Comparison of ENCODE assay signal across 16 cellular contexts in the genomic region with DNA sequence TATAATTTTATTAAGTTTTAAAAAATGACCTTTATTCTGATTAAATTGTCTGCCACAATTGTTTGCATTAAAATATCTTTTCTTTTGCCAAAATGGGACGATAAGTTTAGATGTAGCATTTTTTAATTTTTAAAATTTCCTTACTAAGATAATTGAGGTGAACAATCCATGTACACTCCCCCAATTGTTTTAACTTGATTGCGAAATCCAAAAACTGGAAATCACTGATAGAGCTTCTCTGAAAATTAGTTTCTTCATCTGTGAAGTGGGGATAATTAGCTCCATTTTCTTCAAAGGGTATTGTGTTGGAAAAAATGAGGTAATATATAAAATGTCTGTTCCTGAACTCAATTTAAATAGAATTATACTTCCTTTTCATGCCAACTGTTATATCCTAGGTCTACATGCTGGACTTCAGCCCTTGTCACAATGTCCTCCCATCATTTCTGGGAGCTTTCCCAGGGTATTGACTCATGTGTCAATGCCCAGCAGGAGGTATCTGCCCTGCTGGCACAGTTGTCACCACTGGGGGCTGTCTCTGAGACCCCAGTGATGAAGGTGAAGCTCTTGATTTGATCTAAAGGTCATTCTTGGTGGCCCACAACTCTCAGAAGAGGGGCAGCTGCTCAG. TPM values are rescaled to one million over a fixed set of nuclear protein-coding genes. Genes with fewer than 3 reads are reported as not detected.
DNase-seq lines count a peak whose midpoint lies in the region; ATAC-seq, FAIRE-seq and TF ChIP-seq lines count a peak whose summit lies in the region.
"Had no signal": no experiment of that assay in that cellular context is flagged by ENCODE, and none has a peak within 500 bp of the region (broad histone marks: within the 10 kb centered on the region; RNA-seq: fewer than 3 reads in every experiment).

No MANE protein-coding gene starts in this region.

- BruUV-seq in HepG2 (replicated peaks; lab: Mats Ljungman, UMichigan) = no TSS peak

- intact Hi-C loops in HepG2 (cut with micrococcal nuclease; ENCODE audit: unreplicated experiment) = no loop called here

- CTCF ChIA-PET in RWPE1 (lab: Yijun Ruan, JAX) (interaction anchor here (0.6 to 1.0 kb wide), 2 partner anchors 12 to 449 kb away, joined by 3 to 5 read pairs; no protein-coding TSS in a partner anchor), HepG2 (lab: Yijun Ruan, JAX; ENCODE audit: low intra/inter-chr PET ratio, low total read pairs) (no interaction called here)

- TF ChIP-seq POLR2A in HepG2 (IDR thresholded peaks at IDR 0.05; ENCODE audit: insufficient read depth in 1 of 2, low read depth in 2 of 2, low read length in 2 of 2) = no peak

- ATAC-seq in HepG2 (no peak), HG02798 (IDR thresholded peaks at IDR 0.05; ENCODE audit: poor library complexity, unreplicated experiment) (no peak)
- ATAC-seq: GM12878; stimulated activated memory B cell treated with anti-CD40 and anti-IgM and Interleukin-4, amounts not matched to agents 10 μg/mL and 1 μg/mL and 100 μg/mL, for 72 hours; T-cell had no signal

- H3K79me2 ChIP-seq in ACC112 (ENCODE audit: control insufficient read depth, insufficient read depth, low read length, unreplicated experiment) = peaks cover 47% of the 10 kb centered on the region
- no peaks in the 10 kb centered on the region for H3K79me2 ChIP-seq in HepG2 (ENCODE audit: insufficient read depth, low read length)

- H2AFZ ChIP-seq in ACC112 (ENCODE audit: low read length, unreplicated experiment) (no peak overlapping the region), HepG2 (ENCODE audit: low read length) (no peak overlapping the region)

- H3K36me3 ChIP-seq in ACC112 (ENCODE audit: insufficient read depth, low read length) (no peaks in the 10 kb centered on the region), HepG2 (replicated peaks in 1 of 2; ENCODE audit: control insufficient read depth in 1 of 2, insufficient read depth in 2 of 2, low read length in 2 of 2) (no peaks in the 10 kb centered on the region), subcutaneous abdominal adipose tissue (ENCODE audit: control insufficient read depth in 5 of 5, insufficient read depth in 5 of 5, low read length in 5 of 5) (no peaks in the 10 kb centered on the region)
- H3K36me3 ChIP-seq: BLaER1 had no signal

- in situ Hi-C loops in HepG2 (cut with HindIII; ENCODE audit: extremely low pct_ligation_motif_present, low pct_unique_long_range_greater_than_20kb) = no loop called here
- in situ Hi-C loops in ACHN (cut with HindIII; ENCODE audit: low pct_ligation_motif_present, low pct_unique_long_range_greater_than_20kb, low sequenced_read_pairs) = no loop called here

- H3K4me1 ChIP-seq in ACC112 (ENCODE audit: control insufficient read depth, insufficient read depth, low read length, unreplicated experiment) (peaks cover 51% of the 10 kb centered on the region), HepG2 (ENCODE audit: insufficient read depth, low read length) (no peaks in the 10 kb centered on the region), subcutaneous abdominal adipose tissue (ENCODE audit: control insufficient read depth in 5 of 5, insufficient read depth in 5 of 5, low read length in 5 of 5) (peaks cover 4 to 46% (median 38%) of the 10 kb centered on the region in 5 donors)
- H3K4me1 ChIP-seq: BLaER1 had no signal

- POLR2A ChIA-PET in RWPE1 (lab: Yijun Ruan, JAX; ENCODE audit: low non-redundant PET) (no interaction called here), HepG2 (lab: Yijun Ruan, JAX) (no interaction called here)

- no peak overlapping the region for H3K4me2 ChIP-seq in HepG2 (ENCODE audit: low read depth, low read length)
- H3K4me2 ChIP-seq: BLaER1 had no signal

- H3K27ac ChIP-seq in ACC112 (ENCODE audit: low read depth, low read length) = peak overlapping the region; percentile 48
- H3K27ac ChIP-seq in RWPE1 = peak overlapping the region; percentile 51; the same call in 1 of the 2 replicates
- H3K27ac ChIP-seq in HepG2 (ENCODE audit: extremely low read length, insufficient read depth, low read length) = no peak overlapping the region
- peak overlapping the region; percentile 69 for H3K27ac ChIP-seq in subcutaneous abdominal adipose tissue (ENCODE audit: low read depth, low read length)
- H3K27ac ChIP-seq: BLaER1 had no signal

- DNase-seq in RWPE1 (ENCODE audit: low spot score) (no peak), HepG2 (ENCODE audit: low spot score) (no peak), ACHN (no peak)
- no peak for DNase-seq in activated CD4-positive, alpha-beta T cell treated with anti-CD3 and anti-CD28 coated beads, Interleukin-2, amount 50 U/mL, for 1 hour
- DNase-seq: activated CD4-positive, alpha-beta T cell treated with anti-CD3 and anti-CD28 coated beads for 48 hours; H7; RPMI8226; T-cell had no signal

- no peak for FAIRE-seq in HepG2 (lab: Jason Lieb, UNC)
- FAIRE-seq: endothelial cell of umbilical vein, GM12878, urothelium cell line had no signal

- H4K20me1 ChIP-seq in HepG2 (ENCODE audit: insufficient read depth, low read length) = no peaks in the 10 kb centered on the region
- H4K20me1 ChIP-seq: BLaER1 had no signal

- H3K4me3 ChIP-seq in ACC112 (ENCODE audit: low read depth, low read length) = no peak overlapping the region
- H3K4me3 ChIP-seq in HepG2 (replicated peaks in 1 of 3; ENCODE audit: insufficient read depth in 1 of 3, low read depth in 2 of 3, low read length in 3 of 3) = no peak overlapping the region
- no peak overlapping the region for H3K4me3 ChIP-seq in subcutaneous abdominal adipose tissue (ENCODE audit: low read depth in 1 of 5, low read length in 5 of 5)
- H3K4me3 ChIP-seq: BLaER1, GM12878 had no signal

- no peak for TF ChIP-seq EP300 in HepG2 (IDR thresholded peaks at IDR 0.05; ENCODE audit: low read depth in 2 of 2, low read length in 2 of 2)
- no peak for TF ChIP-seq EP300 in HepG2 (CRISPR knock-in tag; IDR thresholded peaks at IDR 0.05; ENCODE audit: borderline replicate concordance)

- TF ChIP-seq CTCF in RWPE1 (conservative IDR thresholded peaks at IDR 0.05; ENCODE audit: low read depth) (no peak), HepG2 (CRISPR knock-in tag; IDR thresholded peaks at IDR 0.05) (no peak)

- WGBS in HepG2 (ENCODE audit: low lambda C conversion rate) = 28% methylated on average over 2 of the region's 2 CpGs

- no peaks in the 10 kb centered on the region for H3K27me3 ChIP-seq in ACC112 (ENCODE audit: insufficient read depth, low read length)
- peaks cover 0 to 15% of the 10 kb centered on the region in 2 experiments; a peak in 3 of 5 replicates for H3K27me3 ChIP-seq in HepG2 (ENCODE audit: control insufficient read depth in 1 of 2, insufficient read depth in 2 of 2, low read length in 2 of 2)
- no peaks in the 10 kb centered on the region for H3K27me3 ChIP-seq in subcutaneous abdominal adipose tissue (ENCODE audit: control insufficient read depth in 5 of 5, insufficient read depth in 4 of 5, low read length in 5 of 5)
- H3K27me3 ChIP-seq: BLaER1 had no signal

- H3K9ac ChIP-seq in HepG2 (ENCODE audit: insufficient read depth, low read depth, low read length) = no peak overlapping the region
- H3K9ac ChIP-seq in subcutaneous abdominal adipose tissue (ENCODE audit: low read length in 5 of 5) = no peak overlapping the region
- H3K9ac ChIP-seq: BLaER1 had no signal

- no peaks in the 10 kb centered on the region for H3K9me3 ChIP-seq in HepG2 (ENCODE audit: low read length)
- H3K9me3 ChIP-seq in subcutaneous abdominal adipose tissue (ENCODE audit: control insufficient read depth in 5 of 5, low read length in 5 of 5) = no peaks in the 10 kb centered on the region
- H3K9me3 ChIP-seq: BLaER1 had no signal

- no peak for TF ChIP-seq RAD21 in HepG2 (CRISPR knock-in tag; IDR thresholded peaks at IDR 0.05)

TF ChIP-seq in HepG2, 621 proteins besides CTCF, POLR2A, EP300 and RAD21:
- TF ChIP-seq SUZ12 (IDR thresholded peaks at IDR 0.05; ENCODE audit: low read depth, low read length) (no peak), CEBPB (IDR thresholded peaks at IDR 0.05; ENCODE audit: borderline replicate concordance, low read depth, low read length) (peak; percentile 74), ATRX (CRISPR knock-in tag; IDR thresholded peaks at IDR 0.05; ENCODE audit: borderline replicate concordance) (no peak)

RNA-seq across cellular contexts. Expression of a gene that starts 28.7 kb away (rescaled TPM):
- total RNA-seq in HepG2 (2016; rRNA removed; fragmentation: Illumina TruSeq; extraction: Trizol) = 9.3 and 17.8 TPM in 2 replicates
- total RNA-seq in HepG2 (2016; cell fraction: cytosol; rRNA removed; fragmentation: Illumina TruSeq; extraction: Trizol; ENCODE audit: low read depth) = 1.8 and 2.1 TPM in 2 replicates
- total RNA-seq in HepG2 (2016; cell fraction: insoluble cytoplasmic fraction; rRNA removed; fragmentation: Illumina TruSeq; extraction: Trizol) = 7.9 and 14.7 TPM in 2 replicates
- 4.4 and 5.0 TPM in 2 replicates for total RNA-seq in HepG2 (2016; cell fraction: membrane; rRNA removed; fragmentation: Illumina TruSeq; extraction: Trizol)
- 16.8 and 17.5 TPM in 2 replicates for total RNA-seq in HepG2 (2016; cell fraction: nucleus; rRNA removed; fragmentation: Illumina TruSeq; extraction: Trizol)
- polyA plus RNA-seq in HepG2 (2011; rRNA removed) = 31.8 and 34.6 TPM in 2 replicates
- polyA plus RNA-seq in HepG2 (2011; cell fraction: cytosol; rRNA removed) = 14.2 and 15.5 TPM in 2 replicates
- 60.9 and 76.1 TPM in 2 replicates for polyA plus RNA-seq in HepG2 (2011; cell fraction: nucleus; rRNA removed)
- 17.0 and 25.6 TPM in 2 replicates for polyA plus RNA-seq in HepG2 (2012)
- polyA plus RNA-seq in HepG2 (2016; cell fraction: cytosol; fragmentation: Illumina TruSeq; extraction: Trizol; ENCODE audit: low read depth) = 0.25 and 0.33 TPM in 2 replicates
- polyA plus RNA-seq in HepG2 (2016; cell fraction: insoluble cytoplasmic fraction; fragmentation: Illumina TruSeq; extraction: Trizol; ENCODE audit: low read depth) = 6.9 and 9.3 TPM in 2 replicates
- polyA plus RNA-seq in HepG2 (2016; cell fraction: membrane; fragmentation: Illumina TruSeq; extraction: Trizol; ENCODE audit: low read depth) = 0.58 TPM in 2 replicates
- 14.5 and 14.6 TPM in 2 replicates for polyA plus RNA-seq in HepG2 (2016; cell fraction: nucleus; fragmentation: Illumina TruSeq; extraction: Trizol; ENCODE audit: insufficient read depth, low read depth)
- polyA minus RNA-seq in HepG2 (2011; rRNA and poly(A)+ RNA removed; ENCODE audit: low replicate concordance) = 11.5 and 103 TPM in 2 replicates
- polyA minus RNA-seq in HepG2 (2011; cell fraction: cytosol; rRNA and poly(A)+ RNA removed) = 39.2 and 39.5 TPM in 2 replicates
- polyA minus RNA-seq in HepG2 (2011; cell fraction: nucleus; rRNA and poly(A)+ RNA removed) = 90.6 and 99.7 TPM in 2 replicates
